1 cellular context compared by ENCODE assay signal in genomic region chr5:56815657-56816545, GRCh38.
TF ChIP-seq lines count a peak whose summit lies in the region.

No MANE protein-coding gene starts in this region.

TF ChIP-seq in K562, 482 proteins besides CTCF, POLR2A, EP300 and RAD21 (continued from another document and continues in another):
- TF ChIP-seq ZNF518B (CRISPR knock-in tag; IDR thresholded peaks at IDR 0.05) (no peak), ARNT (IDR thresholded peaks at IDR 0.05) (no peak), E4F1 (CRISPR knock-in tag; IDR thresholded peaks at IDR 0.05; ENCODE audit: borderline replicate concordance) (no peak), CEBPG (CRISPR knock-in tag; IDR thresholded peaks at IDR 0.05) (no peak), CEBPG (tag; conservative IDR thresholded peaks at IDR 0.05 in 1 of 2, IDR thresholded peaks at IDR 0.05 in 1 of 2) (no peak), ZNF551 (CRISPR knock-in tag; IDR thresholded peaks at IDR 0.05) (no peak), ZNF133 (CRISPR knock-in tag; IDR thresholded peaks at IDR 0.05) (no peak), MAZ (CRISPR knock-in tag; conservative IDR thresholded peaks at IDR 0.05 in 1 of 2, IDR thresholded peaks at IDR 0.05 in 1 of 2) (no peak), SUPT5H (IDR thresholded peaks at IDR 0.05) (no peak), ZBTB12 (CRISPR knock-in tag; IDR thresholded peaks at IDR 0.05) (no peak), AFF1 (IDR thresholded peaks at IDR 0.05; ENCODE audit: low read depth in 1 of 2, partially characterized antibody in 2 of 2) (no peak), EWSR1 (IDR thresholded peaks at IDR 0.05; ENCODE audit: borderline replicate concordance, low read depth, partially characterized antibody) (no peak), KDM5B (IDR thresholded peaks at IDR 0.05; ENCODE audit: insufficient replicate concordance, low read depth, low read length) (peak; percentile 49), ILF3 (IDR thresholded peaks at IDR 0.05; ENCODE audit: borderline replicate concordance) (no peak), GMEB1 (CRISPR knock-in tag; IDR thresholded peaks at IDR 0.05) (no peak), HBP1 (CRISPR knock-in tag; IDR thresholded peaks at IDR 0.05) (no peak), EHMT2 (IDR thresholded peaks at IDR 0.05) (no peak), REST (CRISPR knock-in tag; IDR thresholded peaks at IDR 0.05; ENCODE audit: low read depth) (0 out of 2 replicates have a peak, but pooled peaks have one; percentile 16), CCNT2 (IDR thresholded peaks at IDR 0.05; ENCODE audit: borderline replicate concordance, extremely low read depth, insufficient read length, low read depth, low read length) (peak; percentile 40), CSDE1 (IDR thresholded peaks at IDR 0.05) (no peak), TFAP4 (CRISPR knock-in tag; IDR thresholded peaks at IDR 0.05; ENCODE audit: borderline replicate concordance) (no peak), SMARCA4 (IDR thresholded peaks at IDR 0.05) (no peak), JUN (IDR thresholded peaks at IDR 0.05; ENCODE audit: borderline replicate concordance, low read depth, low read length) (no peak), JUN (CRISPR knock-in tag; IDR thresholded peaks at IDR 0.05; ENCODE audit: borderline replicate concordance) (no peak), ELF4 (CRISPR knock-in tag; IDR thresholded peaks at IDR 0.05) (no peak), THAP7 (CRISPR knock-in tag; IDR thresholded peaks at IDR 0.05) (no peak), ETS2 (tag; IDR thresholded peaks at IDR 0.05; ENCODE audit: borderline replicate concordance, poor library complexity, severe bottlenecking) (no peak), BCLAF1 (IDR thresholded peaks at IDR 0.05; ENCODE audit: borderline replicate concordance in 1 of 2, control insufficient read depth in 1 of 2, low read depth in 2 of 2, low read length in 1 of 2) (no peak), POLR3A (IDR thresholded peaks at IDR 0.05; ENCODE audit: borderline replicate concordance, extremely low read depth, insufficient read depth, insufficient read length) (no peak), ZNF696 (CRISPR knock-in tag; conservative IDR thresholded peaks at IDR 0.05) (no peak)
